In genomic region chr3:50509715-50510114, GRCh38 we compare ENCODE assay signal across 1 cellular context.
TF ChIP-seq lines count a peak whose summit lies in the region.

No MANE protein-coding gene starts in this region.

TF ChIP-seq in GM23338, 12 proteins besides CTCF, POLR2A, EP300 and RAD21 (continued from another document):
- TF ChIP-seq CREB1 (CRISPR knock-in tag; IDR thresholded peaks at IDR 0.05; ENCODE audit: low read depth): no peak
- TF ChIP-seq ZNF331 (CRISPR knock-in tag; IDR thresholded peaks at IDR 0.05; ENCODE audit: low read depth): no peak
- TF ChIP-seq ETS1 (IDR thresholded peaks at IDR 0.05): no peak
- no peak for TF ChIP-seq ZNF462 (CRISPR knock-in tag; IDR thresholded peaks at IDR 0.05)
- TF ChIP-seq NANOG (IDR thresholded peaks at IDR 0.05; ENCODE audit: borderline replicate concordance): no peak
